ENCODE assay signal across 30 cellular contexts in the genomic region with DNA sequence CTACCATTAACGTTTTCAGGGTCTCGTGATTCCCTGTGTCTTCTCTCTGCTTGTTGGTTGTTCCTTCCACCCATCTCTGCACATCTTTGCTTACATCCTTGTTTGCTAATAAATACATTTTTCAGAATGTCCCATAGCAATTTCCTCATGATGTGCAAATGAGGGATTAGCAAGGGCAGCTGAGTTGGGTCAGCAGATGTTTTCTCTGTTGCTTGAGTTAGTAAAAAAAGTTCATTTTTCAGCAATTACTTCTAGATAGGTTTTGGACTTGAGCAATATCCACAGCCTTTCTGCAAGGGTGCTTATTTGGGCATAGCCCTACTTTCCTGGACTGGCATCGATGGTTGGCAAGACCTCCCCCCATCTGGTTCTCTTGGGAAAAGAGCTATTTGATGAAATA. TPM values are rescaled to one million over a fixed set of nuclear protein-coding genes. Genes with fewer than 3 reads are reported as not detected.
"Had no signal": no experiment of that assay in that cellular context is flagged by ENCODE, and none has a peak within 500 bp of the region (broad histone marks: within the 10 kb centered on the region; RNA-seq: fewer than 3 reads in every experiment).

No MANE protein-coding gene starts in this region.

- H3K9me3 Mint-ChIP-seq: natural killer cell; nephron; neural progenitor cell; stimulated activated naive CD8-positive, alpha-beta T cell treated with anti-CD3 and anti-CD28 coated beads, Interleukin-15, Interleukin-2, amounts not matched to agents 100 ng/mL and 50 ng/mL, for 24 hours had no signal

- H3K36me3 ChIP-seq: neural progenitor cell, ovary, right lobe of liver, sigmoid colon, spleen, stomach, thoracic aorta, thyroid gland, tibial nerve, upper lobe of left lung, vagina had no signal

- H3K27ac Mint-ChIP-seq: natural killer cell; neural progenitor cell; stimulated activated memory B cell treated with anti-CD40 and anti-IgM and Interleukin-4, amounts not matched to agents 10 μg/mL and 1 μg/mL and 100 μg/mL, for 72 hours; stimulated activated naive CD8-positive, alpha-beta T cell treated with anti-CD3 and anti-CD28 coated beads, Interleukin-15, Interleukin-2, amounts not matched to agents 100 ng/mL and 50 ng/mL, for 24 hours had no signal

- H3K27me3 ChIP-seq: neural progenitor cell, ovary, right lobe of liver, sigmoid colon, spleen, stomach, thyroid gland, tibial nerve, upper lobe of left lung, vagina had no signal

- H2AFZ ChIP-seq: neural progenitor cell, parathyroid adenoma had no signal

- H3K4me3 ChIP-seq: neural progenitor cell, ovary, psoas muscle, right lobe of liver, sigmoid colon, skin epidermis, smooth muscle cell, spleen, stomach, thoracic aorta, thyroid gland, tibial nerve, upper lobe of left lung, vagina had no signal

- H3K36me3 Mint-ChIP-seq: natural killer cell, neural progenitor cell had no signal

- H3K4me2 ChIP-seq: neural progenitor cell, smooth muscle cell had no signal

- DNase-seq: natural killer cell; occipital lobe; ovary; posterior cingulate gyrus; psoas muscle; right cardiac atrium; right lobe of liver; sigmoid colon; spleen; stimulated activated CD4-positive, alpha-beta T cell treated with anti-CD3 and anti-CD28 coated beads, Interleukin-12 subunit alpha, Interleukin-12 subunit beta, amount 100 ng/mL, for 4 hours; stimulated activated CD4-positive, alpha-beta T cell treated with anti-CD3 and anti-CD28 coated beads, Interleukin-1b, Interleukin-23, amount 100 ng/mL, for 48 hours; stimulated activated CD4-positive, alpha-beta T cell treated with anti-CD3 and anti-CD28 coated beads, Interleukin-4, amount 100 ng/mL, for 1 hour; stimulated activated CD4-positive, alpha-beta T cell treated with anti-CD3 and anti-CD28 coated beads, Interleukin-4, amount 100 ng/mL, for 4 hours; stimulated activated CD8-positive, alpha-beta memory T cell treated with anti-CD3 and anti-CD28 coated beads, Interleukin-4, amount 100 ng/mL, for 48 hours; stimulated activated naive CD4-positive, alpha-beta T cell treated with Interleukin-2 at 50 U/mL for 16 hours; thyroid gland; trophoblast cell; upper lobe of left lung had no signal

- H3K79me2 ChIP-seq: parathyroid adenoma had no signal

- H3K9me3 ChIP-seq: ovary, psoas muscle, right lobe of liver, sigmoid colon, stomach, thoracic aorta, thyroid gland, tibial nerve, upper lobe of left lung, vagina had no signal

- H3K27ac ChIP-seq: neural progenitor cell, ovary, parathyroid adenoma, psoas muscle, right lobe of liver, sigmoid colon, skin epidermis, spleen, stomach, thoracic aorta, thyroid gland, tibial nerve, upper lobe of left lung, vagina had no signal

- H3K4me1 ChIP-seq: neural progenitor cell had no signal

- H3K4me3 Mint-ChIP-seq: natural killer cell; nephron; neural progenitor cell; stimulated activated memory B cell treated with anti-CD40 and anti-IgM and Interleukin-4, amounts not matched to agents 10 μg/mL and 1 μg/mL and 100 μg/mL, for 72 hours; stimulated activated naive CD8-positive, alpha-beta T cell treated with anti-CD3 and anti-CD28 coated beads, Interleukin-15, Interleukin-2, amounts not matched to agents 100 ng/mL and 50 ng/mL, for 24 hours had no signal

- H3K27me3 Mint-ChIP-seq: stimulated activated naive CD8-positive, alpha-beta T cell treated with anti-CD3 and anti-CD28 coated beads, Interleukin-15, Interleukin-2, amounts not matched to agents 100 ng/mL and 50 ng/mL, for 24 hours had no signal

- H3K9ac ChIP-seq: neural progenitor cell, parathyroid adenoma had no signal

RNA-seq across cellular contexts. Expression of a gene that starts 4.8 kb away (rescaled TPM):
- total RNA-seq: natural killer cell had no signal
- polyA plus RNA-seq: neural cell had no signal
